Comparison of ENCODE assay signal across 27 cellular contexts in the genomic region with DNA sequence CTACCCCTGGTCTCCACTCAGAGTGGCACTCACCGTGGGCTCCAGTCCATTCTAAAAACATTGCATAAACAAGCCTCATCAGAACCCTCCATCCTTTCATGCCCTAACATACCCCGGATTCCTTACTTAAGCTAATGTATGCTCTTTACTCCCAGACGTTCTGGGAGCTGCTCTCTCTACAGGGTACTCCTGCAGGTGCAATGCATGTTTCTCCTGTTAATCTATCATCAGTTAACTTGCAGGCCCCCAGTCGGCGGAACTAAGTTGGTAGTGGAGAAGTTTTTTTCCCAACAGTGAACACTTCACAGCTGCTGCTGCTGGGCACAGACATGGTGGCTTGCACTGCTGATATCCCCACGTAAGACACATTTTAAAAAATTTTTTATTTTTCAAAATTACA.
DNase-seq lines count a peak whose midpoint lies in the region; ATAC-seq, FAIRE-seq and TF ChIP-seq lines count a peak whose summit lies in the region.
"Had no signal": no experiment of that assay in that cellular context is flagged by ENCODE, and none has a peak within 500 bp of the region (broad histone marks: within the 10 kb centered on the region; RNA-seq: fewer than 3 reads in every experiment).

No MANE protein-coding gene starts in this region.

- H3K9me2 ChIP-seq in GM23248 (ENCODE audit: insufficient read depth), result no peaks in the 10 kb centered on the region
- H3K9me2 ChIP-seq: SK-N-SH had no signal

- in situ Hi-C loops in GM23248 (cut with MboI), result no loop called here

- no peak overlapping the region for H3K9ac ChIP-seq in GM23248
- H3K9ac ChIP-seq: SK-N-SH had no signal

- H3K27me3 ChIP-seq in H7 (ENCODE audit: control insufficient read depth, insufficient read depth, low read length), result peaks cover 2% of the 10 kb centered on the region; the same call in 1 of the 2 replicates
- H3K27me3 ChIP-seq in GM23248 (replicated peaks; ENCODE audit: insufficient read depth), result no peaks in the 10 kb centered on the region

- ATAC-seq in HG03175 (IDR thresholded peaks at IDR 0.05; ENCODE audit: unreplicated experiment), result no peak
- ATAC-seq: CD8-positive, alpha-beta T cell had no signal

- no peaks in the 10 kb centered on the region for H3K27me3 Mint-ChIP-seq in mesothelial cell of epicardium (ENCODE audit: low read depth)
- H3K27me3 Mint-ChIP-seq: B cell had no signal

- no peak overlapping the region for H3K4me2 ChIP-seq in GM23248 (ENCODE audit: unreplicated experiment)
- H3K4me2 ChIP-seq: SK-N-SH had no signal

- peaks cover 23% of the 10 kb centered on the region for H3K4me1 Mint-ChIP-seq in mesothelial cell of epicardium
- H3K4me1 Mint-ChIP-seq: B cell had no signal

- H3K9me3 ChIP-seq in GM23248 (ENCODE audit: low read depth), result no peaks in the 10 kb centered on the region
- H3K9me3 ChIP-seq: HAP-1, SK-N-SH had no signal

- H3K79me2 ChIP-seq in GM23248 (ENCODE audit: insufficient read depth), result no peaks in the 10 kb centered on the region

- DNase-seq in H7, result peak; percentile 35
- DNase-seq in epithelial cell of esophagus (ENCODE audit: low read depth), result no peak
- peak; percentile 38 for DNase-seq in kidney tubule cell (ENCODE audit: low spot score)
- DNase-seq in renal cortical epithelial cell (ENCODE audit: low read depth), result peak; percentile 47
- DNase-seq in mesothelial cell of epicardium (ENCODE audit: low spot score in 2 of 2, unreplicated experiment in 2 of 2), result no peak
- no peak for DNase-seq in D721Med (ENCODE audit: insufficient read length, low spot score)
- no peak for DNase-seq in GM23248
- DNase-seq: Calu3; CD8-positive, alpha-beta T cell; DMS153; DND-41; HFFc6; KBM-7; MV-4-11; NCI-H1105; NCI-H1436 treated with DMSO at 0.1 percent for 48 hours; NCI-H187 treated with DMSO at 0.1 percent for 48 hours; NCI-H446; NCI-H524 treated with DMSO at 0.1 percent for 48 hours; NCI-H774; SK-N-SH had no signal

- H3K36me3 ChIP-seq in H7 (replicated peaks; ENCODE audit: control insufficient read depth, insufficient read depth, low read length) (no peaks in the 10 kb centered on the region), GM23248 (ENCODE audit: low read depth) (no peaks in the 10 kb centered on the region)
- H3K36me3 ChIP-seq: HAP-1 had no signal

- H3K4me3 ChIP-seq in H7 (ENCODE audit: insufficient read depth, low read depth, low read length), result no peak overlapping the region
- no peak overlapping the region for H3K4me3 ChIP-seq in epithelial cell of esophagus (ENCODE audit: low read length)
- H3K4me3 ChIP-seq in GM23248, result no peak overlapping the region
- H3K4me3 ChIP-seq: HAP-1 had no signal

- H3K27ac ChIP-seq in GM23248, result no peak overlapping the region
- H3K27ac ChIP-seq: C4-2B had no signal

- WGBS in GM23248 (ENCODE audit: low coverage in 1 of 2, low lambda C conversion rate in 2 of 2, missing lambda C conversion rate in 2 of 2), 2 experiments, result 72 to 74% methylated on average over 6 of the region's 6 CpGs

- TF ChIP-seq CTCF in epithelial cell of esophagus (IDR thresholded peaks at IDR 0.05; ENCODE audit: insufficient read depth, low read depth, low read length, missing control alignments) (peak; percentile 4), mesothelial cell of epicardium (IDR thresholded peaks at IDR 0.05; ENCODE audit: unreplicated experiment) (no peak), D721Med (IDR thresholded peaks at IDR 0.05; ENCODE audit: insufficient read depth, missing control alignments) (no peak)

- no peaks in the 10 kb centered on the region for H3K9me3 Mint-ChIP-seq in mesothelial cell of epicardium

- peaks cover 17% of the 10 kb centered on the region for H3K4me1 ChIP-seq in GM23248 (ENCODE audit: insufficient read depth)

- no peak for FAIRE-seq in D721Med (lab: Jason Lieb, UNC)
- FAIRE-seq: GM12892, GM19239 had no signal

- H4K20me1 ChIP-seq in GM23248 (ENCODE audit: insufficient read depth), result no peaks in the 10 kb centered on the region

- H3K4me3 Mint-ChIP-seq in mesothelial cell of epicardium, result no peak overlapping the region
- H3K4me3 Mint-ChIP-seq: B cell; CD8-positive, alpha-beta T cell; HFFc6 had no signal

- H2AFZ ChIP-seq in GM23248, result no peak overlapping the region

- H3K27ac Mint-ChIP-seq in mesothelial cell of epicardium, result no peak overlapping the region
- H3K27ac Mint-ChIP-seq: B cell; CD8-positive, alpha-beta T cell; HFFc6 had no signal

- H3F3A ChIP-seq in GM23248 (ENCODE audit: insufficient read depth), result peaks cover 10% of the 10 kb centered on the region

- H3K36me3 Mint-ChIP-seq in mesothelial cell of epicardium, result no peaks in the 10 kb centered on the region
- H3K36me3 Mint-ChIP-seq: CD8-positive, alpha-beta T cell had no signal

Comparison
In these comparisons a context has a peak if more than half of its experiments do, and no peak if none do; other contexts are left out.
1. DNase-seq: peak in H7 (single experiment), kidney tubule cell (single experiment) and renal cortical epithelial cell (single experiment); none in epithelial cell of esophagus (single experiment), mesothelial cell of epicardium (0 of 2), D721Med (single experiment) and GM23248 (single experiment).